4 cellular contexts compared by ENCODE assay signal in genomic region chr14:22860377-22860776, GRCh38. TPM values are rescaled to one million over a fixed set of nuclear protein-coding genes. Genes with fewer than 3 reads are reported as not detected.
"Had no signal": no experiment of that assay in that cellular context is flagged by ENCODE, and none has a peak within 500 bp of the region (broad histone marks: within the 10 kb centered on the region; RNA-seq: fewer than 3 reads in every experiment).

No MANE protein-coding gene starts in this region.

RNA-seq across cellular contexts. Expression of gene REM2, which starts 22.6 kb away (rescaled TPM):
- total RNA-seq: dermis blood vessel endothelial cell, left ventricle myocardium inferior had no signal
- polyA plus RNA-seq: endothelial cell of umbilical vein had no signal

RNA-seq across cellular contexts. Expression of gene MMP14, which starts 24.0 kb away (rescaled TPM):
- polyA plus RNA-seq: immature natural killer cell had no signal
